ENCODE assay signal across 18 cellular contexts in genomic region chr5:90055831-90056328, GRCh38.
DNase-seq lines count a peak whose midpoint lies in the region; ATAC-seq and TF ChIP-seq lines count a peak whose summit lies in the region.
"Had no signal": no experiment of that assay in that cellular context is flagged by ENCODE, and none has a peak within 500 bp of the region (broad histone marks: within the 10 kb centered on the region; RNA-seq: fewer than 3 reads in every experiment).

No MANE protein-coding gene starts in this region.

- no peaks in the 10 kb centered on the region for H3K36me3 Mint-ChIP-seq in progenitor cell of endocrine pancreas (ENCODE audit: insufficient read depth)
- H3K36me3 Mint-ChIP-seq in activated CD4-positive, alpha-beta T cell treated with anti-CD3 and anti-CD28 coated beads, Interleukin-2, amount 10 ng/mL, durations not matched to agents 7 days and 5 days (ENCODE audit: low read depth) = no peaks in the 10 kb centered on the region
- H3K36me3 Mint-ChIP-seq: CD4-positive, CD25-positive, alpha-beta regulatory T cell; memory B cell had no signal

- no peak for TF ChIP-seq POLR2A in thyroid gland (IDR thresholded peaks at IDR 0.05)

- TF ChIP-seq CTCF in RWPE1 (conservative IDR thresholded peaks at IDR 0.05; ENCODE audit: low read depth) = no peak
- TF ChIP-seq CTCF in fibroblast of pulmonary artery (IDR thresholded peaks at IDR 0.05; ENCODE audit: low read length, missing control alignments) = no peak
- TF ChIP-seq CTCF in progenitor cell of endocrine pancreas (IDR thresholded peaks at IDR 0.05; ENCODE audit: unreplicated experiment) = no peak
- TF ChIP-seq CTCF in thyroid gland (IDR thresholded peaks at IDR 0.05) = no peak

- H3K4me3 Mint-ChIP-seq in progenitor cell of endocrine pancreas (ENCODE audit: low read depth) = no peak overlapping the region
- H3K4me3 Mint-ChIP-seq in activated CD4-positive, alpha-beta T cell treated with anti-CD3 and anti-CD28 coated beads, Interleukin-2, amount 10 ng/mL, durations not matched to agents 7 days and 5 days = no peak overlapping the region
- H3K4me3 Mint-ChIP-seq: CD4-positive, CD25-positive, alpha-beta regulatory T cell; memory B cell had no signal

- no peaks in the 10 kb centered on the region for H3K36me3 ChIP-seq in thyroid gland
- H3K36me3 ChIP-seq: right atrium auricular region had no signal

- CTCF ChIA-PET in RWPE1 (lab: Yijun Ruan, JAX) = no interaction called here
- CTCF ChIA-PET in activated CD4-positive, alpha-beta T cell treated with anti-CD3 and anti-CD28 coated beads, Interleukin-2, amount 10 ng/mL, durations not matched to agents 7 days and 5 days (lab: Charles Lee) = no interaction called here

- 63 to 68% methylated on average over 9 of the region's 9 CpGs for WGBS in thyroid gland, 2 donors

- H3K27ac ChIP-seq in RWPE1 (no peak overlapping the region), thyroid gland (no peak overlapping the region)
- H3K27ac ChIP-seq: right atrium auricular region, SK-N-MC, testis had no signal

- DNase-seq in ELF-1 (ENCODE audit: low read depth, low spot score) = peak; percentile 24
- peak; percentile 55 for DNase-seq in RWPE1 (ENCODE audit: low spot score)
- peak; percentile 85 for DNase-seq in fibroblast of pulmonary artery (ENCODE audit: low read depth)
- DNase-seq in progenitor cell of endocrine pancreas (ENCODE audit: low spot score, unreplicated experiment) = no peak
- no peak for DNase-seq in activated CD4-positive, alpha-beta T cell treated with anti-CD3 and anti-CD28 coated beads, Interleukin-2, amount 10 ng/mL, durations not matched to agents 7 days and 5 days
- DNase-seq in ureter (ENCODE audit: low spot score) = no peak
- no peak for DNase-seq in thyroid gland
- no peak for DNase-seq in left cardiac atrium
- DNase-seq: activated CD4-positive, alpha-beta T cell treated with anti-CD3 and anti-CD28 coated beads for 4 hours; activated effector memory CD4-positive, alpha-beta T cell treated with Interleukin-2 at 50 U/mL for 16 hours; CD4-positive, CD25-positive, alpha-beta regulatory T cell; head of caudate nucleus; NCI-H1417; NCI-H526; testis had no signal

- peak overlapping the region; percentile 15 for H3K4me3 ChIP-seq in fibroblast of pulmonary artery (replicated peaks; ENCODE audit: low read depth, low read length)
- H3K4me3 ChIP-seq in thyroid gland (replicated peaks in 1 of 3) = no peak overlapping the region
- H3K4me3 ChIP-seq: right atrium auricular region, SK-N-MC, testis had no signal

- peaks cover 17% of the 10 kb centered on the region for H3K4me1 Mint-ChIP-seq in progenitor cell of endocrine pancreas (ENCODE audit: low read depth)
- H3K4me1 Mint-ChIP-seq in activated CD4-positive, alpha-beta T cell treated with anti-CD3 and anti-CD28 coated beads, Interleukin-2, amount 10 ng/mL, durations not matched to agents 7 days and 5 days = no peaks in the 10 kb centered on the region
- H3K4me1 Mint-ChIP-seq: CD4-positive, CD25-positive, alpha-beta regulatory T cell; memory B cell had no signal

- no peaks in the 10 kb centered on the region for H3K27me3 Mint-ChIP-seq in progenitor cell of endocrine pancreas
- no peaks in the 10 kb centered on the region for H3K27me3 Mint-ChIP-seq in activated CD4-positive, alpha-beta T cell treated with anti-CD3 and anti-CD28 coated beads, Interleukin-2, amount 10 ng/mL, durations not matched to agents 7 days and 5 days
- H3K27me3 Mint-ChIP-seq: CD4-positive, CD25-positive, alpha-beta regulatory T cell; memory B cell had no signal

- H3K27me3 ChIP-seq in thyroid gland = no peaks in the 10 kb centered on the region
- H3K27me3 ChIP-seq: right atrium auricular region, testis had no signal

- POLR2A ChIA-PET in RWPE1 (lab: Yijun Ruan, JAX; ENCODE audit: low non-redundant PET) = no interaction called here
- POLR2A ChIA-PET in activated CD4-positive, alpha-beta T cell treated with anti-CD3 and anti-CD28 coated beads, Interleukin-2, amount 10 ng/mL, durations not matched to agents 7 days and 5 days (lab: Charles Lee) = no interaction called here

- intact Hi-C loops in thyroid gland (cut with DNase I) (no loop called here), left cardiac atrium (cut with DNase I) (no loop called here)

- peak overlapping the region; percentile 50 for H3K27ac Mint-ChIP-seq in progenitor cell of endocrine pancreas
- no peak overlapping the region for H3K27ac Mint-ChIP-seq in activated CD4-positive, alpha-beta T cell treated with anti-CD3 and anti-CD28 coated beads, Interleukin-2, amount 10 ng/mL, durations not matched to agents 7 days and 5 days
- H3K27ac Mint-ChIP-seq: CD4-positive, CD25-positive, alpha-beta regulatory T cell; memory B cell had no signal

- ATAC-seq in left cardiac atrium = no peak

- H3K4me1 ChIP-seq in thyroid gland = peaks cover 0 to 3% of the 10 kb centered on the region in 2 donors

- no peaks in the 10 kb centered on the region for H3K9me3 ChIP-seq in thyroid gland
- H3K9me3 ChIP-seq: right atrium auricular region, testis had no signal

- no peaks in the 10 kb centered on the region for H3K9me3 Mint-ChIP-seq in progenitor cell of endocrine pancreas (ENCODE audit: low read depth)
- peaks cover 7% of the 10 kb centered on the region for H3K9me3 Mint-ChIP-seq in activated CD4-positive, alpha-beta T cell treated with anti-CD3 and anti-CD28 coated beads, Interleukin-2, amount 10 ng/mL, durations not matched to agents 7 days and 5 days
- H3K9me3 Mint-ChIP-seq: memory B cell had no signal

Comparison
In these comparisons a context has a peak if more than half of its experiments do, and no peak if none do; other contexts are left out.
1. DNase-seq: peak in ELF-1 (single experiment), RWPE1 (single experiment) and fibroblast of pulmonary artery (single experiment); none in progenitor cell of endocrine pancreas (single experiment), activated CD4-positive, alpha-beta T cell treated with anti-CD3 and anti-CD28 coated beads, Interleukin-2, amount 10 ng/mL, durations not matched to agents 7 days and 5 days (single experiment), ureter (single experiment), thyroid gland (0 of 2) and left cardiac atrium (single experiment).